8 cellular contexts compared by ENCODE assay signal in genomic region chr1:109281680-109282496, GRCh38. TPM values are rescaled to one million over a fixed set of nuclear protein-coding genes. Genes with fewer than 3 reads are reported as not detected.
DNase-seq lines count a peak whose midpoint lies in the region; ATAC-seq and TF ChIP-seq lines count a peak whose summit lies in the region.

No MANE protein-coding gene starts in this region.

- peak overlapping the region; percentile 85 for H3K4me3 ChIP-seq in AG09309 (ENCODE audit: control insufficient read depth, low read depth, low read length)
- H3K4me3 ChIP-seq in HUES64 (ENCODE audit: low read length), result peak overlapping the region; percentile 93

- no peaks in the 10 kb centered on the region for H3K9me3 Mint-ChIP-seq in memory B cell

- H3K9ac ChIP-seq in HUES64 (ENCODE audit: low read depth, low read length), result peak overlapping the region; percentile 87

- peaks cover 33% of the 10 kb centered on the region for H3K36me3 ChIP-seq in HUES64 (ENCODE audit: insufficient read depth, low read length)

- 76% methylated on average over 27 of the region's 28 CpGs for WGBS in HUES64

- TF ChIP-seq CTCF in AG09309 (IDR thresholded peaks at IDR 0.05; ENCODE audit: control insufficient read depth, insufficient read depth, low read depth, low read length, missing control alignments), result no peak

- peaks cover 12% of the 10 kb centered on the region; the same call in 1 of the 2 replicates for H3K4me1 ChIP-seq in HUES64 (ENCODE audit: insufficient read depth, low read length)

- H3K27me3 Mint-ChIP-seq in memory B cell, result peaks cover 3% of the 10 kb centered on the region

- no peak overlapping the region for H3K27ac Mint-ChIP-seq in memory B cell

- H3K4me3 Mint-ChIP-seq in memory B cell, result peak overlapping the region; percentile 72

- ATAC-seq in memory B cell (ENCODE audit: low read depth) (no peak), GM18511 (IDR thresholded peaks at IDR 0.05; ENCODE audit: unreplicated experiment) (no peak), HG03521 (IDR thresholded peaks at IDR 0.05; ENCODE audit: unreplicated experiment) (no peak)

- no peaks in the 10 kb centered on the region for H3K9me3 ChIP-seq in HUES64 (ENCODE audit: insufficient read depth, low read depth, low read length)

- DNase-seq in AG09309 (ENCODE audit: low read depth) (no peak), astrocyte of the hippocampus (ENCODE audit: low read depth, low spot score) (peak; percentile 45), memory B cell (ENCODE audit: low spot score in 2 of 2) (no peak), kidney tubule cell (ENCODE audit: low spot score) (no peak)
- no peak for DNase-seq in effector CD8-positive, alpha-beta T cell (lab: John Stamatoyannopoulos, UW)

- no peaks in the 10 kb centered on the region for H3K27me3 ChIP-seq in HUES64 (ENCODE audit: insufficient read depth, low read length)

- H3K36me3 Mint-ChIP-seq in memory B cell, result no peaks in the 10 kb centered on the region

- no peak overlapping the region for H3K27ac ChIP-seq in HUES64 (ENCODE audit: low read depth, low read length)

- H3K4me1 Mint-ChIP-seq in memory B cell, result peaks cover 10% of the 10 kb centered on the region

RNA-seq across cellular contexts. Expression of gene PSRC1, which starts 1.1 kb away (rescaled TPM):
- polyA plus RNA-seq in HUES64 (2013, experiment 1 of 2), result 47.7 TPM
- 54.1 TPM for polyA plus RNA-seq in HUES64 (2013, experiment 2 of 2)

RNA-seq across cellular contexts. Expression of gene MYBPHL, which starts 24.9 kb away (rescaled TPM):
- polyA plus RNA-seq in HUES64 (2013, experiment 1 of 2), result not detected
- polyA plus RNA-seq in HUES64 (2013, experiment 2 of 2), result not detected

RNA-seq across cellular contexts. Expression of gene CELSR2, which starts 32.5 kb away (rescaled TPM):
- 13.5 TPM for polyA plus RNA-seq in HUES64 (2013, experiment 1 of 2)
- polyA plus RNA-seq in HUES64 (2013, experiment 2 of 2), result 18.2 TPM
